7 cellular contexts compared by ENCODE assay signal in genomic region chr12:9543341-9543740, GRCh38.
DNase-seq lines count a peak whose midpoint lies in the region; FAIRE-seq and TF ChIP-seq lines count a peak whose summit lies in the region.
"Not testable (repeated sequence)": the region's sequence is repeated elsewhere in the genome, so short reads cannot be mapped to it uniquely, and the experiment has no call there.

No MANE protein-coding gene starts in this region.

- H3K36me3 ChIP-seq in bronchial epithelial cell (ENCODE audit: control insufficient read depth, insufficient read depth, low read length); small intestine (ENCODE audit: control insufficient read depth in 2 of 2, insufficient read depth in 2 of 2, low read length in 2 of 2): not testable (repeated sequence)

- DNase-seq in GM12891 (ENCODE audit: insufficient read length, low spot score); GM18507 (ENCODE audit: extremely low spot score, insufficient read length, low read depth); activated CD4-positive, alpha-beta T cell treated with anti-CD3 and anti-CD28 coated beads, Interleukin-2, amount 10 ng/mL, durations not matched to agents 7 days and 5 days; bronchial epithelial cell (ENCODE audit: low read depth); urothelium cell line (ENCODE audit: low spot score): not testable (repeated sequence)
- DNase-seq in islet precursor cell (peak; percentile 50), small intestine (peak; percentile 4)

- WGBS in small intestine, 3 donors, result 20 to 68% (median 67%) methylated on average over 1 to 4 of the region's 5 CpGs

- H3K4me1 Mint-ChIP-seq in activated CD4-positive, alpha-beta T cell treated with anti-CD3 and anti-CD28 coated beads, Interleukin-2, amount 10 ng/mL, durations not matched to agents 7 days and 5 days, result not testable (repeated sequence)

- POLR2A ChIA-PET in activated CD4-positive, alpha-beta T cell treated with anti-CD3 and anti-CD28 coated beads, Interleukin-2, amount 10 ng/mL, durations not matched to agents 7 days and 5 days (lab: Charles Lee), result not testable (repeated sequence)

- H3K36me3 Mint-ChIP-seq in activated CD4-positive, alpha-beta T cell treated with anti-CD3 and anti-CD28 coated beads, Interleukin-2, amount 10 ng/mL, durations not matched to agents 7 days and 5 days (ENCODE audit: low read depth), result not testable (repeated sequence)

- not testable (repeated sequence) for H3K4me3 Mint-ChIP-seq in activated CD4-positive, alpha-beta T cell treated with anti-CD3 and anti-CD28 coated beads, Interleukin-2, amount 10 ng/mL, durations not matched to agents 7 days and 5 days

- TF ChIP-seq POLR2A in GM12891 (IDR thresholded peaks at IDR 0.05; ENCODE audit: low read depth, low read length), result not testable (repeated sequence)

- not testable (repeated sequence) for H3K4me1 ChIP-seq in small intestine (ENCODE audit: control insufficient read depth in 2 of 2, insufficient read depth in 1 of 2, low read depth in 1 of 2, low read length in 1 of 2)

- FAIRE-seq in GM12891 (lab: Jason Lieb, UNC) (peak; percentile 58), GM18507 (lab: Jason Lieb, UNC) (peak; percentile 41), bronchial epithelial cell (lab: Jason Lieb, UNC) (peak; percentile 85), urothelium cell line (lab: Jason Lieb, UNC) (peak; percentile 52)
- not testable (repeated sequence) for FAIRE-seq in small intestine (lab: Jason Lieb, UNC)

- not testable (repeated sequence) for H3K9me3 Mint-ChIP-seq in activated CD4-positive, alpha-beta T cell treated with anti-CD3 and anti-CD28 coated beads, Interleukin-2, amount 10 ng/mL, durations not matched to agents 7 days and 5 days

- H3K27ac ChIP-seq in small intestine (ENCODE audit: low read depth in 1 of 2, low read length in 1 of 2), result not testable (repeated sequence)

- H3K27me3 ChIP-seq in bronchial epithelial cell (ENCODE audit: control insufficient read depth, insufficient read depth, low read length); small intestine (ENCODE audit: control insufficient read depth in 2 of 2, insufficient read depth in 2 of 2, low read length in 2 of 2): not testable (repeated sequence)

- not testable (repeated sequence) for TF ChIP-seq CTCF in bronchial epithelial cell (IDR thresholded peaks at IDR 0.05; ENCODE audit: insufficient read depth, low read length, severe bottlenecking)

- not testable (repeated sequence) for H3K9me3 ChIP-seq in small intestine (ENCODE audit: control insufficient read depth, low read depth)

- not testable (repeated sequence) for H3K4me3 ChIP-seq in bronchial epithelial cell (ENCODE audit: low read depth, low read length); small intestine (ENCODE audit: low read depth in 1 of 2, low read length in 2 of 2)

- not testable (repeated sequence) for H3K27me3 Mint-ChIP-seq in activated CD4-positive, alpha-beta T cell treated with anti-CD3 and anti-CD28 coated beads, Interleukin-2, amount 10 ng/mL, durations not matched to agents 7 days and 5 days

- peak overlapping the region; percentile 36 for H3K27ac Mint-ChIP-seq in activated CD4-positive, alpha-beta T cell treated with anti-CD3 and anti-CD28 coated beads, Interleukin-2, amount 10 ng/mL, durations not matched to agents 7 days and 5 days

- CTCF ChIA-PET in activated CD4-positive, alpha-beta T cell treated with anti-CD3 and anti-CD28 coated beads, Interleukin-2, amount 10 ng/mL, durations not matched to agents 7 days and 5 days (lab: Charles Lee), result not testable (repeated sequence)
